Comparison of ENCODE assay signal across 18 cellular contexts in the genomic region with DNA sequence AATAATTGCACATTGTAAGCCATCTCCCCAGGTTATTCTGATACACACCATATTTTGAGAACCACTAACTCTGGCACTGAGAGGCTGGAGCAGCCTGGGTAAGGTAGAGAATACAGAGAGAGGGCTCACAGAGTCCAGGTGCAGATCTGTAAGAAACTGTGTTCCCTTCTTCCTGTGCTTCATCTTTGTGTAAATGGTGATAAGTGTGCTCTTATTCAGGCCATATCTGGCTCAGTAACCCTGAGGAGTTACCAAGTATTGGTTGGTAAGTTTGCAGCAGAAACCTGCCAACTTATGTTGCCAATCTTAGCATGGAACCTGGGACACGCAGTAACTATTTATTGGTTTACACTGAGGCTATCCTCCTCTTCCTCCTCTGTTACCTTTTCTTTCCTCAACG.
"Had no signal": no experiment of that assay in that cellular context is flagged by ENCODE, and none has a peak within 500 bp of the region (broad histone marks: within the 10 kb centered on the region; RNA-seq: fewer than 3 reads in every experiment).

No MANE protein-coding gene starts in this region.

- DNase-seq: colonic mucosa; effector CD8-positive, alpha-beta T cell; foreskin fibroblast; gastrocnemius medialis; head of caudate nucleus; left ventricle myocardium superior; lower lobe of right lung; natural killer cell; occipital lobe; ovary; right lobe of liver; small intestine; stimulated activated CD4-positive, alpha-beta T cell treated with anti-CD3 and anti-CD28 coated beads, Interleukin-15, amount 100 ng/mL, for 24 hours; stimulated activated CD4-positive, alpha-beta T cell treated with anti-CD3 and anti-CD28 coated beads, Interleukin-2, amount 100 ng/mL, for 48 hours; stimulated activated naive B cell treated with anti-CD40 and anti-IgM and Interleukin-4, amounts not matched to agents 10 μg/mL and 1 μg/mL and 100 μg/mL, for 72 hours; transverse colon had no signal

- H3K36me3 ChIP-seq: colonic mucosa, gastrocnemius medialis, lower lobe of right lung, ovary, right lobe of liver, transverse colon had no signal

- H3K9me3 ChIP-seq: colonic mucosa, gastrocnemius medialis, lower lobe of right lung, ovary, right lobe of liver, transverse colon had no signal

- H3K27me3 ChIP-seq: colonic mucosa, gastrocnemius medialis, ovary, right lobe of liver, transverse colon had no signal

- H3K27ac ChIP-seq: colonic mucosa, epithelial cell of prostate, gastrocnemius medialis, lower lobe of right lung, ovary, right lobe of liver, transverse colon had no signal

- H3K4me3 ChIP-seq: colonic mucosa, gastrocnemius medialis, lower lobe of right lung, ovary, right lobe of liver, transverse colon had no signal

- ATAC-seq: esophagus mucosa; gastrocnemius medialis; left ventricle myocardium superior; lower lobe of right lung; natural killer cell; stimulated activated naive B cell treated with anti-CD40 and anti-IgM and Interleukin-4, amounts not matched to agents 10 μg/mL and 1 μg/mL and 100 μg/mL, for 72 hours had no signal

- H3K4me1 ChIP-seq: colonic mucosa, gastrocnemius medialis, lower lobe of right lung, right lobe of liver, transverse colon had no signal
